In genomic region chr1:5599541-5599940, GRCh38 we compare ENCODE assay signal across 18 cellular contexts.
"Had no signal": no experiment of that assay in that cellular context is flagged by ENCODE, and none has a peak within 500 bp of the region (broad histone marks: within the 10 kb centered on the region; RNA-seq: fewer than 3 reads in every experiment).

No MANE protein-coding gene starts in this region.

- H3K27ac ChIP-seq: adrenal gland, suprapubic skin, transverse colon had no signal

- H3K9me3 ChIP-seq: adrenal gland, prostate gland, suprapubic skin, transverse colon had no signal

- H3K9me3 Mint-ChIP-seq: activated B cell treated with CpG ODN at 0.5 μM for 24 hours; activated T-helper 1 cell treated with anti-CD3 and anti-CD28 coated beads, Interleukin-12 subunit alpha, Interleukin-12 subunit beta, Interleukin-2, Interleukin-4 antibody, amounts not matched to agents 30 ng/mL and 10 ng/mL and 1 ng/mL, durations not matched to agents 14 hours and 24 hours and 36 hours; dendritic cell treated with granulocyte-macrophage colony-stimulating factor and Interleukin-4, amounts not matched to agents 40 ng/mL and 50 ng/mL, for 4 days; natural killer cell treated with Interleukin-12 subunit alpha and Interleukin-12 subunit beta and Interleukin-15 and Interleukin-18, amount 100 ng/mL, for 72 hours; stimulated activated naive CD8-positive, alpha-beta T cell treated with anti-CD3 and anti-CD28 coated beads, Interleukin-15, Interleukin-2, amounts not matched to agents 100 ng/mL and 50 ng/mL, for 24 hours had no signal

- FAIRE-seq: bronchial epithelial cell had no signal

- H3K4me1 Mint-ChIP-seq: activated B cell treated with CpG ODN at 0.5 μM for 24 hours had no signal

- H3K36me3 Mint-ChIP-seq: activated naive CD4-positive, alpha-beta T cell treated with anti-CD3 and anti-CD28 coated beads, Interleukin-2, amount 50 U/mL, for 72 hours; natural killer cell treated with Interleukin-12 subunit alpha and Interleukin-12 subunit beta and Interleukin-15 and Interleukin-18, amount 100 ng/mL, for 72 hours had no signal

- H3K4me1 ChIP-seq: adrenal gland, transverse colon had no signal

- H3K4me3 Mint-ChIP-seq: activated B cell treated with CpG ODN at 0.5 μM for 24 hours; activated T-helper 1 cell treated with anti-CD3 and anti-CD28 coated beads, Interleukin-12 subunit alpha, Interleukin-12 subunit beta, Interleukin-2, Interleukin-4 antibody, amounts not matched to agents 30 ng/mL and 10 ng/mL and 1 ng/mL, durations not matched to agents 14 hours and 24 hours and 36 hours; dendritic cell treated with granulocyte-macrophage colony-stimulating factor and Interleukin-4, amounts not matched to agents 40 ng/mL and 50 ng/mL, for 4 days; natural killer cell treated with Interleukin-12 subunit alpha and Interleukin-12 subunit beta and Interleukin-15 and Interleukin-18, amount 100 ng/mL, for 72 hours; stimulated activated naive CD8-positive, alpha-beta T cell treated with anti-CD3 and anti-CD28 coated beads, Interleukin-15, Interleukin-2, amounts not matched to agents 100 ng/mL and 50 ng/mL, for 24 hours had no signal

- DNase-seq: activated B cell treated with CpG ODN at 0.5 μM for 24 hours; activated CD4-positive, alpha-beta T cell treated with anti-CD3 and anti-CD28 coated beads for 48 hours; activated gamma-delta T cell treated with Interleukin-2 at 50 U/mL for 16 hours; activated T-cell treated with anti-CD3 and anti-CD28 coated beads for 4 hours; cerebellar nuclear complex; effector memory CD4-positive, alpha-beta T cell; mesendoderm; right cardiac atrium; transverse colon had no signal

- H3K4me3 ChIP-seq: adrenal gland, prostate gland, suprapubic skin, transverse colon had no signal

- H3K27me3 ChIP-seq: transverse colon had no signal

- H3K27ac Mint-ChIP-seq: activated B cell treated with CpG ODN at 0.5 μM for 24 hours; activated naive CD4-positive, alpha-beta T cell treated with anti-CD3 and anti-CD28 coated beads, Interleukin-2, amount 50 U/mL, for 72 hours; activated T-helper 1 cell treated with anti-CD3 and anti-CD28 coated beads, Interleukin-12 subunit alpha, Interleukin-12 subunit beta, Interleukin-2, Interleukin-4 antibody, amounts not matched to agents 30 ng/mL and 10 ng/mL and 1 ng/mL, durations not matched to agents 14 hours and 24 hours and 36 hours; dendritic cell treated with granulocyte-macrophage colony-stimulating factor and Interleukin-4, amounts not matched to agents 40 ng/mL and 50 ng/mL, for 4 days; natural killer cell treated with Interleukin-12 subunit alpha and Interleukin-12 subunit beta and Interleukin-15 and Interleukin-18, amount 100 ng/mL, for 72 hours; stimulated activated naive CD8-positive, alpha-beta T cell treated with anti-CD3 and anti-CD28 coated beads, Interleukin-15, Interleukin-2, amounts not matched to agents 100 ng/mL and 50 ng/mL, for 24 hours had no signal

- ATAC-seq: activated naive CD4-positive, alpha-beta T cell treated with anti-CD3 and anti-CD28 coated beads, Interleukin-2, amount 50 U/mL, for 72 hours; natural killer cell treated with Interleukin-12 subunit alpha and Interleukin-12 subunit beta and Interleukin-15 and Interleukin-18, amount 100 ng/mL, for 72 hours; right cardiac atrium had no signal

- H3K36me3 ChIP-seq: adrenal gland, prostate gland, suprapubic skin, transverse colon had no signal
